Comparison of ENCODE assay signal across 23 cellular contexts in genomic region chr16:48813485-48813884, GRCh38.
"Had no signal": no experiment of that assay in that cellular context is flagged by ENCODE, and none has a peak within 500 bp of the region (broad histone marks: within the 10 kb centered on the region; RNA-seq: fewer than 3 reads in every experiment).

No MANE protein-coding gene starts in this region.

- H3K9me3 Mint-ChIP-seq: dendritic cell treated with granulocyte-macrophage colony-stimulating factor and Interleukin-4, amounts not matched to agents 40 ng/mL and 50 ng/mL, for 4 days; endodermal cell had no signal

- ATAC-seq: effector memory CD8-positive, alpha-beta T cell; esophagus mucosa; foreskin keratinocyte; gastrocnemius medialis; gastroesophageal sphincter; heart left ventricle had no signal

- H3K4me3 Mint-ChIP-seq: dendritic cell treated with granulocyte-macrophage colony-stimulating factor and Interleukin-4, amounts not matched to agents 40 ng/mL and 50 ng/mL, for 4 days; effector memory CD8-positive, alpha-beta T cell; endodermal cell had no signal

- H3K27ac Mint-ChIP-seq: dendritic cell treated with granulocyte-macrophage colony-stimulating factor and Interleukin-4, amounts not matched to agents 40 ng/mL and 50 ng/mL, for 4 days; effector memory CD8-positive, alpha-beta T cell; endodermal cell had no signal

- H3K4me3 ChIP-seq: colonic mucosa, coronary artery, dorsolateral prefrontal cortex, esophagus squamous epithelium, gastrocnemius medialis, gastroesophageal sphincter, heart left ventricle, heart right ventricle had no signal

- DNase-seq: colonic mucosa; cortex of kidney; dermis blood vessel endothelial cell; dorsolateral prefrontal cortex; effector CD4-positive, alpha-beta T cell; effector CD8-positive, alpha-beta T cell; effector memory CD4-positive, alpha-beta T cell; effector memory CD8-positive, alpha-beta T cell; endodermal cell; erythroblast; esophagus squamous epithelium; foreskin fibroblast; foreskin keratinocyte; foreskin melanocyte; gastrocnemius medialis; head of caudate nucleus; heart left ventricle; heart right ventricle had no signal

- H3K27ac ChIP-seq: colonic mucosa, coronary artery, dorsolateral prefrontal cortex, epithelial cell of prostate, esophagus squamous epithelium, foreskin keratinocyte, gastrocnemius medialis, gastroesophageal sphincter, heart left ventricle, heart right ventricle had no signal

- H3K9me3 ChIP-seq: colonic mucosa, esophagus squamous epithelium, gastrocnemius medialis, gastroesophageal sphincter, heart left ventricle, heart right ventricle had no signal

- H3K4me1 Mint-ChIP-seq: endodermal cell had no signal

- H3K4me1 ChIP-seq: colonic mucosa, foreskin keratinocyte, gastrocnemius medialis had no signal

- H3K36me3 ChIP-seq: colonic mucosa, esophagus squamous epithelium, gastrocnemius medialis, gastroesophageal sphincter, heart left ventricle, heart right ventricle had no signal
